Comparison of ENCODE assay signal across 8 cellular contexts in genomic region chr7:129952653-129953560, GRCh38.
DNase-seq lines count a peak whose midpoint lies in the region; ATAC-seq and TF ChIP-seq lines count a peak whose summit lies in the region.

Gene UBE2H, minus strand, starts transcription at chr7:129952960. Its CDS starts 405 bp downstream, at chr7:129952555.

- DNase-seq in AG09319 (ENCODE audit: extremely low read depth, low read depth) (peak; percentile 74), NCI-H524 (lab: John Stamatoyannopoulos, UW) (peak; percentile 43 to 87), choroid plexus epithelial cell (ENCODE audit: low read depth) (peak; percentile 95)
- DNase-seq in activated CD4-positive, alpha-beta T cell treated with anti-CD3 and anti-CD28 coated beads for 4 hours, result peak; percentile 89 to 92
- peak; percentile 83 to 92 (median 87) for DNase-seq in stimulated activated CD4-positive, alpha-beta T cell treated with anti-CD3 and anti-CD28 coated beads, Interleukin-1b, Interleukin-23, amount 100 ng/mL, for 24 hours (ENCODE audit: low read depth in 4 of 4, low spot score in 1 of 4)

- H3K27ac ChIP-seq in layer of hippocampus (ENCODE audit: low read depth, low read length), result peak within 1 kb of the TSS; percentile 98

- TF ChIP-seq CTCF in AG09319 (IDR thresholded peaks at IDR 0.05; ENCODE audit: low read depth, low read length) (no peak), choroid plexus epithelial cell (conservative IDR thresholded peaks at IDR 0.05; ENCODE audit: low read depth, low read length) (no peak)

- peak within 1 kb of the TSS; percentile 85 for H3K4me3 ChIP-seq in choroid plexus epithelial cell (ENCODE audit: low read depth, low read length)

- no peaks in the 10 kb centered on the region for H3K27me3 ChIP-seq in layer of hippocampus (ENCODE audit: control insufficient read depth, insufficient read depth, low read length)

- ATAC-seq in GM19043 (IDR thresholded peaks at IDR 0.05; ENCODE audit: low read depth, unreplicated experiment) (peak; percentile 46), HG03432 (IDR thresholded peaks at IDR 0.05; ENCODE audit: unreplicated experiment) (peak; percentile 73)

Comparison
In these comparisons a context has a peak if more than half of its experiments do, and no peak if none do; other contexts are left out.
1. Peak in every context shown above with its lines: DNase-seq, ATAC-seq, H3K4me3 ChIP-seq and H3K27ac ChIP-seq.